20 cellular contexts compared by ENCODE assay signal in the genomic region with DNA sequence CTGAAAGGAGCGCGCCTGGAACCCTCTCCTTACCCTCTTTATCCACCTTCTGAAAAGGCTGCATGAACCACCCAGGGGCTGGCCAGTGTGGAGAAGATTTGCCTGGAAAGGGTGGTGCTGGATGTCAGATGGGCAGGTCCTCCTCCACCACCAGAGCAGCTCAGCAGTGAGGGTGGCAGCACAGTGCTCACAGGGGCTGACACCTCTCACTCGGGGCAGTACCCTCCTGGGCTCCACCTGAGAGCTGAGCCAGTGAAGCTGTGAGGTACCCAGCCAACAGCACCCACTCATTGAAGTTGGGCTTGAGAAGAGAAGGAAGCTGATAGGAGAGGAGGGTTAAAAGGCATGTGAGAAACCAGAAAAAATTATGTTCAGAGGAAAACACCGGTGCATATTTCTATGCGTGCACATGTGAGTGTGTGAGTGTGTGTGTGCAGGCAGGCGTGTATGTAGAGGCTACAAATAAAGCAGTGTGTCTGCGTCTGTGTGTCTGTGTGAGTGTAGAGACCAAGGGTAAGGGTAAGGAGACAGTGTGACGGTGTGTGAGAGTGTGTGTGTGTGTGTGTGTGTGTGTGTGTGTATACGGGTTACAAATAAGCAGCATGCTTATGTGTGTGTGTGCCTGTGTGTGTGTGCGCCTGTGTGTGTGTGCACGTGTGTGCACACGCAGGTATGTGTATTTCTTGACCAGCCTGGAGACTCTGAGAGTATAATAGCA. TPM values are rescaled to one million over a fixed set of nuclear protein-coding genes. Genes with fewer than 3 reads are reported as not detected.
DNase-seq lines count a peak whose midpoint lies in the region; ATAC-seq and TF ChIP-seq lines count a peak whose summit lies in the region.
"Had no signal": no experiment of that assay in that cellular context is flagged by ENCODE, and none has a peak within 500 bp of the region (broad histone marks: within the 10 kb centered on the region; RNA-seq: fewer than 3 reads in every experiment).

No MANE protein-coding gene starts in this region.

- H4K20me1 ChIP-seq in OCI-LY7 (ENCODE audit: insufficient read depth, low read length) = no peaks in the 10 kb centered on the region

- H3K9me3 ChIP-seq in OCI-LY7 (ENCODE audit: low read length) = no peaks in the 10 kb centered on the region
- H3K9me3 ChIP-seq: ovary had no signal

- H3K36me3 Mint-ChIP-seq in T-helper 1 cell treated with Interleukin-12 subunit alpha and Interleukin-12 subunit beta and Interleukin-4 antibody, amounts not matched to agents 30 μg/mL and 1 μg/mL, for 36 hours (ENCODE audit: low read depth) = no peaks in the 10 kb centered on the region
- no peaks in the 10 kb centered on the region for H3K36me3 Mint-ChIP-seq in stimulated activated memory B cell treated with anti-CD40 and anti-IgM and Interleukin-4, amounts not matched to agents 10 μg/mL and 1 μg/mL and 100 μg/mL, for 72 hours

- peaks cover 10% of the 10 kb centered on the region for H3K4me1 Mint-ChIP-seq in T-helper 1 cell treated with Interleukin-12 subunit alpha and Interleukin-12 subunit beta and Interleukin-4 antibody, amounts not matched to agents 30 μg/mL and 1 μg/mL, for 36 hours (ENCODE audit: low read depth)
- no peaks in the 10 kb centered on the region for H3K4me1 Mint-ChIP-seq in stimulated activated memory B cell treated with anti-CD40 and anti-IgM and Interleukin-4, amounts not matched to agents 10 μg/mL and 1 μg/mL and 100 μg/mL, for 72 hours

- no TSS peak for BruUV-seq in OCI-LY7 (replicated peaks; lab: Mats Ljungman, UMichigan)

- in situ Hi-C loops in GM13976 (cut with MboI; ENCODE audit: low sequenced_read_pairs, unreplicated experiment) = no loop called here

- DNase-seq in T-helper 1 cell = no peak
- DNase-seq in OCI-LY7 (ENCODE audit: low spot score) = no peak
- DNase-seq in fibroblast of the aortic adventitia (ENCODE audit: low read depth) = peak; percentile 23
- DNase-seq in NCI-H82 (lab: John Stamatoyannopoulos, UW) = no peak
- DNase-seq in GM19240 (ENCODE audit: insufficient read length, low spot score) = no peak
- DNase-seq in GM13976 (ENCODE audit: low spot score) = no peak
- DNase-seq: activated naive CD4-positive, alpha-beta T cell treated with anti-CD3 and anti-CD28 coated beads, Interleukin-2, amount 50 U/mL, for 16 hours; CD4-positive, alpha-beta T cell; NCI-H1436; ovary; SHP77 treated with DMSO at 0.1 percent for 48 hours had no signal

- TF ChIP-seq CTCF in OCI-LY7 (conservative IDR thresholded peaks at IDR 0.05; ENCODE audit: low read length) = no peak
- TF ChIP-seq CTCF in fibroblast of the aortic adventitia (IDR thresholded peaks at IDR 0.05; ENCODE audit: insufficient read depth, low read length) = no peak
- no peak for TF ChIP-seq CTCF in GM13976 (IDR thresholded peaks at IDR 0.05; ENCODE audit: borderline replicate concordance, control extremely low read depth, extremely low read depth, insufficient read depth, missing control alignments)

- peak overlapping the region; percentile 30; the same call in 1 of the 2 replicates for H2AFZ ChIP-seq in OCI-LY7 (ENCODE audit: low read length)

- CTCF ChIA-PET in OCI-LY7 (lab: Charles Lee; ENCODE audit: unreplicated experiment) = interaction anchor here (1.1 kb wide), 1 partner anchor 14 kb away, joined by 3 read pairs; no protein-coding TSS in a partner anchor

- no peaks in the 10 kb centered on the region for H3K9me2 ChIP-seq in OCI-LY7 (ENCODE audit: insufficient read depth, low read length)

- no peaks in the 10 kb centered on the region for H3K79me2 ChIP-seq in OCI-LY7 (ENCODE audit: insufficient read depth, low read depth, low read length)

- no peaks in the 10 kb centered on the region for H3K36me3 ChIP-seq in OCI-LY7 (ENCODE audit: insufficient read depth, low read length)
- H3K36me3 ChIP-seq: ovary had no signal

- POLR2A ChIA-PET in OCI-LY7 (lab: Charles Lee) = interaction anchor here (0.9 to 1.4 kb wide), 4 partner anchors 11 to 50 kb away, joined by 3 to 4 read pairs (median 3); no protein-coding TSS in a partner anchor

- H3K4me3 Mint-ChIP-seq in T-helper 1 cell treated with Interleukin-12 subunit alpha and Interleukin-12 subunit beta and Interleukin-4 antibody, amounts not matched to agents 30 μg/mL and 1 μg/mL, for 36 hours = no peak overlapping the region
- H3K4me3 Mint-ChIP-seq in stimulated activated memory B cell treated with anti-CD40 and anti-IgM and Interleukin-4, amounts not matched to agents 10 μg/mL and 1 μg/mL and 100 μg/mL, for 72 hours = no peak overlapping the region
- H3K4me3 Mint-ChIP-seq: CD4-positive, alpha-beta T cell; stimulated activated naive CD8-positive, alpha-beta T cell treated with anti-CD3 and anti-CD28 coated beads, Interleukin-15, Interleukin-2, amounts not matched to agents 100 ng/mL and 50 ng/mL, for 24 hours had no signal

- no peaks in the 10 kb centered on the region for H3K9me3 Mint-ChIP-seq in T-helper 1 cell treated with Interleukin-12 subunit alpha and Interleukin-12 subunit beta and Interleukin-4 antibody, amounts not matched to agents 30 μg/mL and 1 μg/mL, for 36 hours
- no peaks in the 10 kb centered on the region for H3K9me3 Mint-ChIP-seq in stimulated activated memory B cell treated with anti-CD40 and anti-IgM and Interleukin-4, amounts not matched to agents 10 μg/mL and 1 μg/mL and 100 μg/mL, for 72 hours
- H3K9me3 Mint-ChIP-seq: CD4-positive, alpha-beta T cell; stimulated activated naive CD8-positive, alpha-beta T cell treated with anti-CD3 and anti-CD28 coated beads, Interleukin-15, Interleukin-2, amounts not matched to agents 100 ng/mL and 50 ng/mL, for 24 hours had no signal

- no peak overlapping the region for H3K4me2 ChIP-seq in OCI-LY7 (ENCODE audit: low read length)
- H3K4me2 ChIP-seq: KMS-11 had no signal

- intact Hi-C loops in OCI-LY7 (cut with micrococcal nuclease; ENCODE audit: unreplicated experiment) = no loop called here

- H3K4me3 ChIP-seq in OCI-LY7 (ENCODE audit: low read depth, low read length, poor library complexity, severe bottlenecking) = no peak overlapping the region
- H3K4me3 ChIP-seq in fibroblast of the aortic adventitia (ENCODE audit: low read depth, low read length) = no peak overlapping the region
- H3K4me3 ChIP-seq: ovary, skin epidermis had no signal

- H3K27ac ChIP-seq in OCI-LY7 (ENCODE audit: low read depth, low read length, poor library complexity, severe bottlenecking) = no peak overlapping the region
- H3K27ac ChIP-seq: 22Rv1, HL-60, KMS-11, ovary had no signal

- no peaks in the 10 kb centered on the region for H3K27me3 Mint-ChIP-seq in T-helper 1 cell treated with Interleukin-12 subunit alpha and Interleukin-12 subunit beta and Interleukin-4 antibody, amounts not matched to agents 30 μg/mL and 1 μg/mL, for 36 hours (ENCODE audit: low read depth)
- no peaks in the 10 kb centered on the region for H3K27me3 Mint-ChIP-seq in stimulated activated memory B cell treated with anti-CD40 and anti-IgM and Interleukin-4, amounts not matched to agents 10 μg/mL and 1 μg/mL and 100 μg/mL, for 72 hours
- H3K27me3 Mint-ChIP-seq: CD4-positive, alpha-beta T cell; stimulated activated naive CD8-positive, alpha-beta T cell treated with anti-CD3 and anti-CD28 coated beads, Interleukin-15, Interleukin-2, amounts not matched to agents 100 ng/mL and 50 ng/mL, for 24 hours had no signal

- ATAC-seq in stimulated activated memory B cell treated with anti-CD40 and anti-IgM and Interleukin-4, amounts not matched to agents 10 μg/mL and 1 μg/mL and 100 μg/mL, for 72 hours = no peak

- H3K4me1 ChIP-seq in OCI-LY7 (ENCODE audit: insufficient read depth, low read length, poor library complexity, severe bottlenecking) = no peaks in the 10 kb centered on the region

- H3K27ac Mint-ChIP-seq in T-helper 1 cell treated with Interleukin-12 subunit alpha and Interleukin-12 subunit beta and Interleukin-4 antibody, amounts not matched to agents 30 μg/mL and 1 μg/mL, for 36 hours = peak overlapping the region; percentile 58
- peak overlapping the region; percentile 0 for H3K27ac Mint-ChIP-seq in stimulated activated memory B cell treated with anti-CD40 and anti-IgM and Interleukin-4, amounts not matched to agents 10 μg/mL and 1 μg/mL and 100 μg/mL, for 72 hours
- H3K27ac Mint-ChIP-seq: CD4-positive, alpha-beta T cell; stimulated activated naive CD8-positive, alpha-beta T cell treated with anti-CD3 and anti-CD28 coated beads, Interleukin-15, Interleukin-2, amounts not matched to agents 100 ng/mL and 50 ng/mL, for 24 hours had no signal

RNA-seq across cellular contexts. Expression of a gene that starts 40.8 kb away (rescaled TPM):
- not detected in 2 replicates for total RNA-seq in OCI-LY7 (2014; rRNA removed; shearing (Covaris generic))
- total RNA-seq in OCI-LY7 (2022) (not detected in 2 replicates), fibroblast of the aortic adventitia (ENCODE audit: low replicate concordance) (not detected in 2 replicates)
- total RNA-seq: activated CD8-positive, alpha-beta memory T cell treated with anti-CD3 and anti-CD28 coated beads for 36 hours; cardiac septum; CD4-positive, alpha-beta T cell; ovary had no signal
